In the genomic region with DNA sequence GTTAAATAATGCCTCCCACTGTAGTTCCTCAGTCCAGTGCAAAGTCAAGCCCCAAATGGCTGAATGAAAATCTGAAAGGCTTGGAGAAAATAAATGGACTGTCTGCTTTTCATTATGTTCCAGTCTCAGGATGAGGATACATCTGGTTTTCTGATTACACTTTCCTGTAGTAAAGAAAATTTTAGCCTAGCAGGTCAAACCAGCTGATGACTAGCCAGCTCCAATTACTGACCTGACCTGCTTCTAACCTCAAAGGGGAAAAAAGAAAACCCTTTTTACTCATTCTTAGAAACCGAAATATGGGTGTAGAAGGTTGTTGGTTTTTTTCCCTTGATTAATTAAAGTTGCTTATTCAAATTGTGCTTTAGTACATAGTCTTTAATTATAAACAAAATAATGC, we compare ENCODE assay signal across 1 cellular context.
TF ChIP-seq lines count a peak whose summit lies in the region.

No MANE protein-coding gene starts in this region.

TF ChIP-seq in HCT116, 20 proteins besides CTCF, POLR2A, EP300 and RAD21:
- TF ChIP-seq SP1 (IDR thresholded peaks at IDR 0.05; ENCODE audit: low read depth), result peak; percentile 52
- no peak for TF ChIP-seq CEBPB (IDR thresholded peaks at IDR 0.05; ENCODE audit: low read depth)
